ENCODE assay signal across 1 cellular context in genomic region chr17:28867276-28867675, GRCh38.
TF ChIP-seq lines count a peak whose summit lies in the region.

No MANE protein-coding gene starts in this region.

TF ChIP-seq in H1, 55 proteins besides CTCF, POLR2A, EP300 and RAD21:
- TF ChIP-seq CHD2 (IDR thresholded peaks at IDR 0.05; ENCODE audit: low read length) = no peak
- TF ChIP-seq PHF8 (conservative IDR thresholded peaks at IDR 0.05; ENCODE audit: low read depth, low read length) = no peak
